14 cellular contexts compared by ENCODE assay signal in genomic region chr5:36363101-36363500, GRCh38.
DNase-seq lines count a peak whose midpoint lies in the region; ATAC-seq, FAIRE-seq and TF ChIP-seq lines count a peak whose summit lies in the region.
"Had no signal": no experiment of that assay in that cellular context is flagged by ENCODE, and none has a peak within 500 bp of the region (broad histone marks: within the 10 kb centered on the region; RNA-seq: fewer than 3 reads in every experiment).

No MANE protein-coding gene starts in this region.

- peak overlapping the region; percentile 69 for H3K27ac Mint-ChIP-seq in nephron progenitor cell
- no peak overlapping the region for H3K27ac Mint-ChIP-seq in activated naive CD8-positive, alpha-beta T cell treated with anti-CD3 and anti-CD28 coated beads for 36 hours
- H3K27ac Mint-ChIP-seq: activated CD4-positive, alpha-beta memory T cell treated with anti-CD3 and anti-CD28 coated beads, Interleukin-2, amount 10 ng/mL, durations not matched to agents 7 days and 5 days had no signal

- H4K20me1 ChIP-seq in PC-3 (ENCODE audit: low read length) (no peaks in the 10 kb centered on the region), H1 (replicated peaks in 1 of 2; ENCODE audit: control insufficient read depth in 1 of 2, insufficient read depth in 2 of 2, low read length in 2 of 2) (no peaks in the 10 kb centered on the region)

- no peak overlapping the region for H3K4me3 Mint-ChIP-seq in nephron progenitor cell
- H3K4me3 Mint-ChIP-seq in activated naive CD8-positive, alpha-beta T cell treated with anti-CD3 and anti-CD28 coated beads for 36 hours: no peak overlapping the region
- H3K4me3 Mint-ChIP-seq: activated CD4-positive, alpha-beta memory T cell treated with anti-CD3 and anti-CD28 coated beads, Interleukin-2, amount 10 ng/mL, durations not matched to agents 7 days and 5 days had no signal

- no peak overlapping the region for H3K23ac ChIP-seq in H1 (ENCODE audit: insufficient read length)

- H3K36me3 ChIP-seq in PC-3 (ENCODE audit: low read depth, low read length) (no peaks in the 10 kb centered on the region), H1 (ENCODE audit: control insufficient read depth in 2 of 4, insufficient read depth in 4 of 4, low read length in 3 of 4) (no peaks in the 10 kb centered on the region)
- H3K36me3 ChIP-seq: pancreas had no signal

- BruUV-seq in PC-3 (replicated peaks; lab: Mats Ljungman, UMichigan): no TSS peak

- no peaks in the 10 kb centered on the region for H3K79me2 ChIP-seq in PC-3 (ENCODE audit: low read length)
- no peaks in the 10 kb centered on the region for H3K79me2 ChIP-seq in H1 (ENCODE audit: control insufficient read depth in 1 of 2, insufficient read depth in 2 of 2, low read length in 2 of 2)

- H2BK5ac ChIP-seq in H1 (ENCODE audit: low read depth, low read length): no peak overlapping the region

- POLR2A ChIA-PET in PC-3 (lab: Charles Lee; ENCODE audit: unreplicated experiment) (no interaction called here), H1 (lab: Charles Lee; ENCODE audit: partially characterized antibody) (interaction anchor here (0.6 kb wide), 1 partner anchor 241 kb away, joined by 3 read pairs; no protein-coding TSS in a partner anchor)

- no peak overlapping the region for H3K4me3 ChIP-seq in PC-3 (ENCODE audit: low read length)
- H3K4me3 ChIP-seq in H1 (ENCODE audit: extremely low read depth in 1 of 4, insufficient read depth in 2 of 4, low read depth in 3 of 4, low read length in 4 of 4): no peak overlapping the region
- H3K4me3 ChIP-seq: pancreas, SK-N-MC had no signal

- WGBS in H1 (ENCODE audit: extremely low coverage in 1 of 2, insufficient coverage in 1 of 2, insufficient read length in 1 of 2, insufficient replicate concordance in 2 of 2, low coverage in 1 of 2, low lambda C conversion rate in 2 of 2, missing lambda C conversion rate in 1 of 2), 2 experiments: 94% methylated on average over 1 of the region's 1 CpG; no CpG with 5 or more reads in 1 of the 2 experiments

- intact Hi-C loops in PC-3 (cut with micrococcal nuclease): no loop called here
- intact Hi-C loops in posterior vena cava (cut with DNase I): no loop called here

- H3K9me3 ChIP-seq in PC-3 (ENCODE audit: low read length): no peaks in the 10 kb centered on the region
- no peaks in the 10 kb centered on the region for H3K9me3 ChIP-seq in H1 (ENCODE audit: insufficient read depth in 2 of 2, low read depth in 1 of 2, low read length in 1 of 2)
- H3K9me3 ChIP-seq: pancreas had no signal

- H3K18ac ChIP-seq in H1 (ENCODE audit: extremely low read depth, low read length): no peak overlapping the region

- H2BK120ac ChIP-seq in H1 (replicated peaks; ENCODE audit: low read depth, low read length): no peak overlapping the region

- H2BK20ac ChIP-seq in H1 (ENCODE audit: low read length): no peak overlapping the region

- no peak overlapping the region for H2AK5ac ChIP-seq in H1 (ENCODE audit: low read depth, low read length)

- H2AFZ ChIP-seq in PC-3 (ENCODE audit: low read length) (no peak overlapping the region), H1 (ENCODE audit: low read length) (no peak overlapping the region; the same call in 1 of the 2 replicates)

- no peak overlapping the region for H4K8ac ChIP-seq in H1 (ENCODE audit: extremely low read depth, insufficient read depth, low read length)

- H3F3A ChIP-seq in PC-3 (ENCODE audit: low read length, unreplicated experiment): no peaks in the 10 kb centered on the region

- H3K79me1 ChIP-seq in H1 (ENCODE audit: low read depth, low read length): no peaks in the 10 kb centered on the region

- CTCF ChIA-PET in PC-3 (lab: Charles Lee): no interaction called here
- CTCF ChIA-PET in H1 (lab: Charles Lee; ENCODE audit: partially characterized antibody): interaction anchor here (0.7 to 1.4 kb wide), 7 partner anchors 9 to 76 kb away, joined by 3 to 5 read pairs (median 3); partner anchors contain the start of gene RANBP3L

- H2BK12ac ChIP-seq in H1 (ENCODE audit: low read depth, low read length): no peak overlapping the region

- no peak overlapping the region for H4K91ac ChIP-seq in H1 (replicated peaks; ENCODE audit: insufficient read length, low read length)

- TF ChIP-seq CTCF in PC-3 (conservative IDR thresholded peaks at IDR 0.05; ENCODE audit: low read depth, low read length) (0 out of 2 replicates have a peak, but pooled peaks have one; percentile 25), H1 (IDR thresholded peaks at IDR 0.05; ENCODE audit: control extremely low read depth in 1 of 3, insufficient read depth in 1 of 3, low read depth in 1 of 3, low read length in 3 of 3) (peak; percentile 11 to 48 (median 28); a peak in 3 of 4 replicates), nephron progenitor cell (IDR thresholded peaks at IDR 0.05) (peak; percentile 8)

- H3K9ac ChIP-seq in PC-3 (ENCODE audit: low read length): no peak overlapping the region
- H3K9ac ChIP-seq in H1 (replicated peaks in 1 of 4; ENCODE audit: extremely low read depth in 1 of 4, low read depth in 3 of 4, low read length in 3 of 4): no peak overlapping the region

- no peaks in the 10 kb centered on the region for H3K36me3 Mint-ChIP-seq in nephron progenitor cell (ENCODE audit: low read depth)
- no peaks in the 10 kb centered on the region for H3K36me3 Mint-ChIP-seq in activated naive CD8-positive, alpha-beta T cell treated with anti-CD3 and anti-CD28 coated beads for 36 hours

- TF ChIP-seq EP300 in H1 (IDR thresholded peaks at IDR 0.05; ENCODE audit: borderline replicate concordance in 1 of 2, low read depth in 2 of 2, low read length in 2 of 2): no peak

- no peaks in the 10 kb centered on the region for H3K9me3 Mint-ChIP-seq in nephron progenitor cell
- no peaks in the 10 kb centered on the region for H3K9me3 Mint-ChIP-seq in activated naive CD8-positive, alpha-beta T cell treated with anti-CD3 and anti-CD28 coated beads for 36 hours
- H3K9me3 Mint-ChIP-seq: activated CD4-positive, alpha-beta memory T cell treated with anti-CD3 and anti-CD28 coated beads, Interleukin-2, amount 10 ng/mL, durations not matched to agents 7 days and 5 days had no signal

- H3K4me1 Mint-ChIP-seq in nephron progenitor cell: peaks cover 32% of the 10 kb centered on the region
- H3K4me1 Mint-ChIP-seq in activated naive CD8-positive, alpha-beta T cell treated with anti-CD3 and anti-CD28 coated beads for 36 hours: peaks cover 9% of the 10 kb centered on the region

- no peaks in the 10 kb centered on the region for H3K23me2 ChIP-seq in H1 (ENCODE audit: low read depth, low read length)

- H3K9me2 ChIP-seq in PC-3 (replicated peaks; ENCODE audit: low read length): no peaks in the 10 kb centered on the region

- H3K4me2 ChIP-seq in PC-3 (ENCODE audit: low read length): no peak overlapping the region
- no peak overlapping the region for H3K4me2 ChIP-seq in H1 (ENCODE audit: insufficient read depth in 1 of 2, low read depth in 2 of 2, low read length in 2 of 2)

- no peak overlapping the region for H2BK15ac ChIP-seq in H1 (ENCODE audit: low read length)

- H3K27ac ChIP-seq in PC-3 (ENCODE audit: low read length) (no peak overlapping the region), H1 (ENCODE audit: low read depth, low read length) (no peak overlapping the region)
- H3K27ac ChIP-seq: SK-N-MC had no signal

- no peak for FAIRE-seq in H1 (lab: Jason Lieb, UNC)
- FAIRE-seq: D721Med, pancreas had no signal

- no peak overlapping the region for H3K14ac ChIP-seq in H1 (ENCODE audit: insufficient read length)

- H4K5ac ChIP-seq in H1 (ENCODE audit: insufficient read length, low read depth, low read length): no peak overlapping the region

- TF ChIP-seq RAD21 in H1 (IDR thresholded peaks at IDR 0.05 in 1 of 2, conservative IDR thresholded peaks at IDR 0.05 in 1 of 2; ENCODE audit: low read depth in 2 of 2, low read length in 2 of 2): peak; percentile 6 to 36; a peak in 2 of 4 replicates

- H3K27me3 ChIP-seq in PC-3 (ENCODE audit: low read length) (no peaks in the 10 kb centered on the region), H1 (replicated peaks in 1 of 4; ENCODE audit: control insufficient read depth in 3 of 4, extremely low read depth in 1 of 4, insufficient read depth in 3 of 4, low read length in 3 of 4) (no peaks in the 10 kb centered on the region)
- H3K27me3 ChIP-seq: pancreas had no signal

- peak; percentile 38; the same call in 1 of the 2 replicates for ATAC-seq in PC-3

- no peaks in the 10 kb centered on the region for H3K27me3 Mint-ChIP-seq in nephron progenitor cell (ENCODE audit: low read depth, poor library complexity)
- H3K27me3 Mint-ChIP-seq in activated naive CD8-positive, alpha-beta T cell treated with anti-CD3 and anti-CD28 coated beads for 36 hours: no peaks in the 10 kb centered on the region

- H3K4ac ChIP-seq in H1 (replicated peaks; ENCODE audit: insufficient read length, low read depth, low read length): no peak overlapping the region

- H3K56ac ChIP-seq in H1 (replicated peaks; ENCODE audit: insufficient read length, low read depth, low read length): no peak overlapping the region

- H3K4me1 ChIP-seq in PC-3 (ENCODE audit: insufficient read depth, low read length) (no peaks in the 10 kb centered on the region), H1 (replicated peaks in 1 of 4; ENCODE audit: control insufficient read depth in 3 of 4, insufficient read depth in 4 of 4, low read length in 3 of 4) (no peaks in the 10 kb centered on the region)

- no peak for TF ChIP-seq POLR2A in H1 (IDR thresholded peaks at IDR 0.05; ENCODE audit: control extremely low read depth in 1 of 2, low read depth in 2 of 2, low read length in 2 of 2)

- DNase-seq in GM03348 (ENCODE audit: low spot score) (peak; percentile 61), PC-3 (peak; percentile 63), H1 (ENCODE audit: low read depth in 1 of 2, low spot score in 2 of 2) (no peak), nephron progenitor cell (no peak), posterior vena cava (ENCODE audit: low spot score) (no peak), NOMO-1 (lab: John Stamatoyannopoulos, UW; ENCODE audit: unreplicated experiment in 2 of 2) (no peak), MV-4-11 (lab: John Stamatoyannopoulos, UW) (no peak)
- no peak for DNase-seq in activated naive CD8-positive, alpha-beta T cell treated with anti-CD3 and anti-CD28 coated beads for 36 hours
- DNase-seq: activated CD4-positive, alpha-beta memory T cell treated with anti-CD3 and anti-CD28 coated beads, Interleukin-2, amount 10 ng/mL, durations not matched to agents 7 days and 5 days; amygdala; NCI-H510A treated with DMSO at 0.1 percent for 48 hours; pancreas had no signal

TF ChIP-seq in H1, 55 proteins besides CTCF, POLR2A, EP300 and RAD21:
- TF ChIP-seq FOSL1 (IDR thresholded peaks at IDR 0.05; ENCODE audit: insufficient read depth, low read depth, low read length) (no peak), TEAD4 (IDR thresholded peaks at IDR 0.05; ENCODE audit: low read depth, low read length) (peak; percentile 51; the same call in 1 of the 2 replicates)

Comparison
In these comparisons a context has a peak if more than half of its experiments do, and no peak if none do; other contexts are left out.
1. DNase-seq: peak in GM03348 (single experiment) and PC-3 (single experiment); none in H1 (0 of 2), nephron progenitor cell (single experiment), posterior vena cava (single experiment), activated naive CD8-positive, alpha-beta T cell treated with anti-CD3 and anti-CD28 coated beads for 36 hours (single experiment), NOMO-1 (0 of 2) and MV-4-11 (single experiment).
2. Peak in every context shown above with its lines, with median percentiles within 50 percentile points of each other: CTCF ChIP-seq.